In genomic region chr15:64045106-64045435, GRCh38 we compare ENCODE assay signal across 1 cellular context.
TF ChIP-seq lines count a peak whose summit lies in the region.

No MANE protein-coding gene starts in this region.

TF ChIP-seq in HCT116, 20 proteins besides CTCF, POLR2A, EP300 and RAD21 (continued from another document):
- no peak for TF ChIP-seq ZBTB33 (IDR thresholded peaks at IDR 0.05; ENCODE audit: extremely low read depth, insufficient replicate concordance, low read length)
- no peak for TF ChIP-seq SRF (IDR thresholded peaks at IDR 0.05; ENCODE audit: low read depth)
